Comparison of ENCODE assay signal across 8 cellular contexts in the genomic region with DNA sequence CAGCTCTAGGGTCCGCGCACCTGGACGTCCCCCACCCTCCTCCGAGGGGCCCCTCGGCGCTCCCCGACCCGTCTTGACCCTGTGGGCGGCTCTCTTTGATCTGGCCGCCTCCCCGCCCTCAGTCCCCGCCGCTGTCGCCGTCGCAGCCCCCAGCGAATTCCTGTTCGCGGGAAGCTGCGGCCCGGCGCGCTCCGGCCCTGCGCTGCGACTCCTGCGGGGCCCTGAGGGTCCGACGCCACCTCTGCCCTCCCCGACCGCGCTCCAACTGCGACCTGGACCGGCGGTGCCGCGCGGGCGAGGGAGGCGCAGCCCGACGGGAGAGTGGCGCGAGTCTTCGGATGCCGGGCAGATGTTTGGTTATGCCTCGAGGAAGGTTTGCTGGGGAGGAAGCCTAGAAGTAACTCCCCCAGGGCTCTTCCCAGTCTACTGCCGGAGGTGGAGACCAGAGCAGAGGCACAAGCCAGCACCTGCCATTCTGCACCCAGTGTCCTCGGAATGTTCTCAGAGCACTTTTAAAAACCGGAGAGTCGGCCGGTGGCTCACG. TPM values are rescaled to one million over a fixed set of nuclear protein-coding genes. Genes with fewer than 3 reads are reported as not detected.
DNase-seq lines count a peak whose midpoint lies in the region; ATAC-seq and TF ChIP-seq lines count a peak whose summit lies in the region.

No MANE protein-coding gene starts in this region.

- peaks cover 13% of the 10 kb centered on the region for H3K4me1 ChIP-seq in CD4-positive, CD25-positive, alpha-beta regulatory T cell (ENCODE audit: control insufficient read depth, insufficient read depth, low read length, poor library complexity, severe bottlenecking)
- H3K4me1 ChIP-seq in HUES48 (ENCODE audit: control insufficient read depth, insufficient read depth, low read length) (no peaks in the 10 kb centered on the region), urinary bladder (ENCODE audit: insufficient read depth) (no peaks in the 10 kb centered on the region)

- no peak for ATAC-seq in CD4-positive, CD25-positive, alpha-beta regulatory T cell (ENCODE audit: low read depth in 2 of 2)
- peak; percentile 26 for ATAC-seq in GM19043 (IDR thresholded peaks at IDR 0.05; ENCODE audit: low read depth, unreplicated experiment)

- H3K9me3 Mint-ChIP-seq in CD4-positive, CD25-positive, alpha-beta regulatory T cell: peaks cover 0 to 5% (median 3%) of the 10 kb centered on the region in 7 donors

- no peaks in the 10 kb centered on the region for H3K36me3 ChIP-seq in CD4-positive, CD25-positive, alpha-beta regulatory T cell (ENCODE audit: control insufficient read depth, insufficient read depth, low read length)
- H3K36me3 ChIP-seq in HUES48 (ENCODE audit: control insufficient read depth, insufficient read depth, low read length): no peaks in the 10 kb centered on the region
- H3K36me3 ChIP-seq in urinary bladder (ENCODE audit: insufficient read depth): no peaks in the 10 kb centered on the region

- peaks cover 5% of the 10 kb centered on the region for H3K27me3 ChIP-seq in CD4-positive, CD25-positive, alpha-beta regulatory T cell (ENCODE audit: control insufficient read depth, insufficient read depth, low read length)
- peaks cover 44% of the 10 kb centered on the region for H3K27me3 ChIP-seq in HUES48 (ENCODE audit: control insufficient read depth, insufficient read depth, low read length)

- no peak for TF ChIP-seq POLR2A in lower leg skin (IDR thresholded peaks at IDR 0.05)

- H3K4me3 ChIP-seq in CD4-positive, CD25-positive, alpha-beta regulatory T cell (ENCODE audit: low read depth, low read length): no peak overlapping the region
- peak overlapping the region; percentile 71 for H3K4me3 ChIP-seq in HUES48 (ENCODE audit: low read depth, low read length)
- peak overlapping the region; percentile 43 for H3K4me3 ChIP-seq in astrocyte of the cerebellum (ENCODE audit: low read depth, low read length)
- H3K4me3 ChIP-seq in lower leg skin (ENCODE audit: low read depth, poor library complexity, severe bottlenecking): peak overlapping the region; percentile 14
- H3K4me3 ChIP-seq in urinary bladder (ENCODE audit: low read depth, low read length): peak overlapping the region; percentile 56

- TF ChIP-seq CTCF in astrocyte of the cerebellum (IDR thresholded peaks at IDR 0.05; ENCODE audit: low read depth, low read length, missing control alignments) (no peak), lower leg skin (IDR thresholded peaks at IDR 0.05) (no peak)

- WGBS in lower leg skin, 2 donors: 2 to 7% methylated on average over 21 to 44 of the region's 53 CpGs
- 3% methylated on average over 53 of the region's 53 CpGs for WGBS in urinary bladder

- peaks cover 0 to 7% (median 3%) of the 10 kb centered on the region in 4 donors for H3K4me1 Mint-ChIP-seq in CD4-positive, CD25-positive, alpha-beta regulatory T cell

- H3K36me3 Mint-ChIP-seq in CD4-positive, CD25-positive, alpha-beta regulatory T cell: no peaks in the 10 kb centered on the region

- peaks cover 3 to 4% of the 10 kb centered on the region in 2 experiments for H3K9me3 ChIP-seq in CD4-positive, CD25-positive, alpha-beta regulatory T cell (ENCODE audit: control insufficient read depth in 2 of 2, low read length in 2 of 2)
- no peaks in the 10 kb centered on the region for H3K9me3 ChIP-seq in HUES48 (ENCODE audit: control insufficient read depth, insufficient read depth, low read length)

- no peak overlapping the region for H3K27ac Mint-ChIP-seq in CD4-positive, CD25-positive, alpha-beta regulatory T cell

- intact Hi-C loops in lower leg skin (cut with DNase I; ENCODE audit: low total_unique reads): no loop called here

- H3K27me3 Mint-ChIP-seq in CD4-positive, CD25-positive, alpha-beta regulatory T cell: peaks cover 50% of the 10 kb centered on the region

- no peak for DNase-seq in CD4-positive, CD25-positive, alpha-beta regulatory T cell
- no peak for DNase-seq in astrocyte of the cerebellum (ENCODE audit: low read depth)
- DNase-seq in lower leg skin (ENCODE audit: low spot score in 2 of 2): no peak
- DNase-seq in NCI-H1105 (lab: John Stamatoyannopoulos, UW): no peak
- DNase-seq in H4 (ENCODE audit: low spot score): no peak

- no peak overlapping the region for H3K9ac ChIP-seq in HUES48 (ENCODE audit: low read depth, low read length)

- H3K27ac ChIP-seq in CD4-positive, CD25-positive, alpha-beta regulatory T cell (ENCODE audit: insufficient read depth, low read length, poor library complexity, severe bottlenecking): no peak overlapping the region
- H3K27ac ChIP-seq in HUES48 (ENCODE audit: low read depth, low read length) (no peak overlapping the region), urinary bladder (ENCODE audit: low read depth) (no peak overlapping the region)

- peak overlapping the region in 3 of 4 donors; percentile 27 to 41 (median 39) for H3K4me3 Mint-ChIP-seq in CD4-positive, CD25-positive, alpha-beta regulatory T cell

- in situ Hi-C loops in astrocyte of the cerebellum (cut with HindIII; ENCODE audit: low sequenced_read_pairs): no loop called here

RNA-seq across cellular contexts. Expression of gene ISM2, which starts 0.4 kb away (rescaled TPM):
- not detected for total RNA-seq in CD4-positive, CD25-positive, alpha-beta regulatory T cell
- polyA plus RNA-seq in CD4-positive, CD25-positive, alpha-beta regulatory T cell: not detected
- total RNA-seq in lower leg skin (under 1 TPM in 2 of 4 donors, not detected in 2; 0.19 to 0.27 TPM), urinary bladder (not detected)
- 0.51 TPM for polyA plus RNA-seq in urinary bladder
- not detected in 2 replicates for total RNA-seq in H4 (2014; rRNA removed; shearing (Covaris generic))

RNA-seq across cellular contexts. Expression of gene AHSA1, which starts 41.2 kb away (rescaled TPM):
- total RNA-seq in CD4-positive, CD25-positive, alpha-beta regulatory T cell: 66.9 TPM
- 100 to 1,000 TPM; 105 to 134 (median 122) TPM for polyA plus RNA-seq in CD4-positive, CD25-positive, alpha-beta regulatory T cell
- 10 to 100 TPM; 77.8 to 98.7 (median 92.6) TPM for total RNA-seq in lower leg skin
- total RNA-seq in urinary bladder: 66.2 TPM
- 126 TPM for polyA plus RNA-seq in urinary bladder
- total RNA-seq in H4 (2014; rRNA removed; shearing (Covaris generic)): 224 and 235 TPM in 2 replicates

RNA-seq across cellular contexts. Expression of gene VIPAS39, which starts 41.7 kb away (rescaled TPM):
- 16.6 TPM for total RNA-seq in CD4-positive, CD25-positive, alpha-beta regulatory T cell
- 10 to 100 TPM; 12.4 to 14.6 (median 13.4) TPM for polyA plus RNA-seq in CD4-positive, CD25-positive, alpha-beta regulatory T cell
- total RNA-seq in lower leg skin (10 to 100 TPM; 12.9 to 18.4 (median 15.9) TPM), urinary bladder (21.5 TPM)
- 19.5 TPM for polyA plus RNA-seq in urinary bladder
- total RNA-seq in H4 (2014; rRNA removed; shearing (Covaris generic)): 21.6 and 28.1 TPM in 2 replicates
